1 cellular context compared by ENCODE assay signal in the genomic region with DNA sequence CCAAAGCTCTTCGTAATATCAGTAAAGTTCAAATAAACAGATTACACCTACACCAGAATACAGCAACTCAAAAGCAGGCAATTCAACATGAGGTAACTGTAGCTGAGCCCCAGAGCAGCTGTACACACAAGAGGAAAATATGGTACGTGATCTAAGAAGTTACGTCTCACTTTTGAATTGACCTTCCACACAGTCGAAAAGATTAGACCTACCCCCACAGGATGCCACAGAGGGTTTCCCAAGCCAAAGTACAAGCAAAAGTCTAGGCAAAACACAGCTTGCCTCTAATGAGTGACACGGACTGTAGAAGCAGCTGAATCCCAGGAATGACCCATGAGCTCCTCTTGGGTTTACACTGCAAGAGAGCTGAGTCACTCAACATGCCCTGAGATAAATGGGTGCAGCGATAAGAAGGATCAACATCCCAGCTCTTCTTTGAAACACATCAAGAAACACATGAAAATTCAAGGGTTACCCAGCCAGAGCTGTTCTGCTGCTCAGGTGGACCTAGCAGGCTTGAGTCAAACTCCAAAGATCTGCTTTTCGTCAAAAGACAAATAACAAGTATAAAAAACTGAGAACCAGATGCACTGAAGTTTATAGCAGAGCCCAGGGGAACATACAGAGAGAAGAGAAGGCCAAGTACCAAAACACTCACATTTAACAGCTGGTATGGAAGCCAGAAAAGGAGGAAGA.
TF ChIP-seq lines count a peak whose summit lies in the region.

No MANE protein-coding gene starts in this region.

TF ChIP-seq in HepG2, 621 proteins besides CTCF, POLR2A, EP300 and RAD21 (continued from another document and continues in another):
- TF ChIP-seq, protein P1, sequence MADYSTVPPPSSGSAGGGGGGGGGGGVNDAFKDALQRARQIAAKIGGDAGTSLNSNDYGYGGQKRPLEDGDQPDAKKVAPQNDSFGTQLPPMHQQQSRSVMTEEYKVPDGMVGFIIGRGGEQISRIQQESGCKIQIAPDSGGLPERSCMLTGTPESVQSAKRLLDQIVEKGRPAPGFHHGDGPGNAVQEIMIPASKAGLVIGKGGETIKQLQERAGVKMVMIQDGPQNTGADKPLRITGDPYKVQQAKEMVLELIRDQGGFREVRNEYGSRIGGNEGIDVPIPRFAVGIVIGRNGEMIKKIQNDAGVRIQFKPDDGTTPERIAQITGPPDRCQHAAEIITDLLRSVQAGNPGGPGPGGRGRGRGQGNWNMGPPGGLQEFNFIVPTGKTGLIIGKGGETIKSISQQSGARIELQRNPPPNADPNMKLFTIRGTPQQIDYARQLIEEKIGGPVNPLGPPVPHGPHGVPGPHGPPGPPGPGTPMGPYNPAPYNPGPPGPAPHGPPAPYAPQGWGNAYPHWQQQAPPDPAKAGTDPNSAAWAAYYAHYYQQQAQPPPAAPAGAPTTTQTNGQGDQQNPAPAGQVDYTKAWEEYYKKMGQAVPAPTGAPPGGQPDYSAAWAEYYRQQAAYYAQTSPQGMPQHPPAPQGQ (CRISPR knock-in tag; IDR thresholded peaks at IDR 0.05; ENCODE audit: borderline replicate concordance) = no peak
- no peak for TF ChIP-seq ZNF282 (IDR thresholded peaks at IDR 0.05; ENCODE audit: partially characterized antibody)
- TF ChIP-seq, protein P2, sequence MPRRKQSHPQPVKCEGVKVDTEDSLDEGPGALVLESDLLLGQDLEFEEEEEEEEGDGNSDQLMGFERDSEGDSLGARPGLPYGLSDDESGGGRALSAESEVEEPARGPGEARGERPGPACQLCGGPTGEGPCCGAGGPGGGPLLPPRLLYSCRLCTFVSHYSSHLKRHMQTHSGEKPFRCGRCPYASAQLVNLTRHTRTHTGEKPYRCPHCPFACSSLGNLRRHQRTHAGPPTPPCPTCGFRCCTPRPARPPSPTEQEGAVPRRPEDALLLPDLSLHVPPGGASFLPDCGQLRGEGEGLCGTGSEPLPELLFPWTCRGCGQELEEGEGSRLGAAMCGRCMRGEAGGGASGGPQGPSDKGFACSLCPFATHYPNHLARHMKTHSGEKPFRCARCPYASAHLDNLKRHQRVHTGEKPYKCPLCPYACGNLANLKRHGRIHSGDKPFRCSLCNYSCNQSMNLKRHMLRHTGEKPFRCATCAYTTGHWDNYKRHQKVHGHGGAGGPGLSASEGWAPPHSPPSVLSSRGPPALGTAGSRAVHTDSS (CRISPR knock-in tag; conservative IDR thresholded peaks at IDR 0.05) = no peak
- no peak; the same call in 1 of the 2 replicates for TF ChIP-seq HOXD1 (CRISPR knock-in tag; IDR thresholded peaks at IDR 0.05)
- TF ChIP-seq HCFC1 (IDR thresholded peaks at IDR 0.05; ENCODE audit: low read depth, low read length) = no peak
- no peak for TF ChIP-seq ZNF616 (CRISPR knock-in tag; IDR thresholded peaks at IDR 0.05; ENCODE audit: low read depth)
- TF ChIP-seq, protein P3, sequence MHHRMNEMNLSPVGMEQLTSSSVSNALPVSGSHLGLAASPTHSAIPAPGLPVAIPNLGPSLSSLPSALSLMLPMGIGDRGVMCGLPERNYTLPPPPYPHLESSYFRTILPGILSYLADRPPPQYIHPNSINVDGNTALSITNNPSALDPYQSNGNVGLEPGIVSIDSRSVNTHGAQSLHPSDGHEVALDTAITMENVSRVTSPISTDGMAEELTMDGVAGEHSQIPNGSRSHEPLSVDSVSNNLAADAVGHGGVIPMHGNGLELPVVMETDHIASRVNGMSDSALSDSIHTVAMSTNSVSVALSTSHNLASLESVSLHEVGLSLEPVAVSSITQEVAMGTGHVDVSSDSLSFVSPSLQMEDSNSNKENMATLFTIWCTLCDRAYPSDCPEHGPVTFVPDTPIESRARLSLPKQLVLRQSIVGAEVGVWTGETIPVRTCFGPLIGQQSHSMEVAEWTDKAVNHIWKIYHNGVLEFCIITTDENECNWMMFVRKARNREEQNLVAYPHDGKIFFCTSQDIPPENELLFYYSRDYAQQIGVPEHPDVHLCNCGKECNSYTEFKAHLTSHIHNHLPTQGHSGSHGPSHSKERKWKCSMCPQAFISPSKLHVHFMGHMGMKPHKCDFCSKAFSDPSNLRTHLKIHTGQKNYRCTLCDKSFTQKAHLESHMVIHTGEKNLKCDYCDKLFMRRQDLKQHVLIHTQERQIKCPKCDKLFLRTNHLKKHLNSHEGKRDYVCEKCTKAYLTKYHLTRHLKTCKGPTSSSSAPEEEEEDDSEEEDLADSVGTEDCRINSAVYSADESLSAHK (CRISPR knock-in tag; IDR thresholded peaks at IDR 0.05; ENCODE audit: borderline replicate concordance) = no peak
- TF ChIP-seq IKZF1 (IDR thresholded peaks at IDR 0.05) = no peak
- TF ChIP-seq ZNF138 (CRISPR knock-in tag; IDR thresholded peaks at IDR 0.05; ENCODE audit: low read depth) = no peak
- TF ChIP-seq RXRB (CRISPR knock-in tag; IDR thresholded peaks at IDR 0.05; ENCODE audit: borderline replicate concordance) = peak; percentile 93
- TF ChIP-seq ZNF383 (CRISPR knock-in tag; IDR thresholded peaks at IDR 0.05; ENCODE audit: borderline replicate concordance) = no peak
- TF ChIP-seq, protein P4, sequence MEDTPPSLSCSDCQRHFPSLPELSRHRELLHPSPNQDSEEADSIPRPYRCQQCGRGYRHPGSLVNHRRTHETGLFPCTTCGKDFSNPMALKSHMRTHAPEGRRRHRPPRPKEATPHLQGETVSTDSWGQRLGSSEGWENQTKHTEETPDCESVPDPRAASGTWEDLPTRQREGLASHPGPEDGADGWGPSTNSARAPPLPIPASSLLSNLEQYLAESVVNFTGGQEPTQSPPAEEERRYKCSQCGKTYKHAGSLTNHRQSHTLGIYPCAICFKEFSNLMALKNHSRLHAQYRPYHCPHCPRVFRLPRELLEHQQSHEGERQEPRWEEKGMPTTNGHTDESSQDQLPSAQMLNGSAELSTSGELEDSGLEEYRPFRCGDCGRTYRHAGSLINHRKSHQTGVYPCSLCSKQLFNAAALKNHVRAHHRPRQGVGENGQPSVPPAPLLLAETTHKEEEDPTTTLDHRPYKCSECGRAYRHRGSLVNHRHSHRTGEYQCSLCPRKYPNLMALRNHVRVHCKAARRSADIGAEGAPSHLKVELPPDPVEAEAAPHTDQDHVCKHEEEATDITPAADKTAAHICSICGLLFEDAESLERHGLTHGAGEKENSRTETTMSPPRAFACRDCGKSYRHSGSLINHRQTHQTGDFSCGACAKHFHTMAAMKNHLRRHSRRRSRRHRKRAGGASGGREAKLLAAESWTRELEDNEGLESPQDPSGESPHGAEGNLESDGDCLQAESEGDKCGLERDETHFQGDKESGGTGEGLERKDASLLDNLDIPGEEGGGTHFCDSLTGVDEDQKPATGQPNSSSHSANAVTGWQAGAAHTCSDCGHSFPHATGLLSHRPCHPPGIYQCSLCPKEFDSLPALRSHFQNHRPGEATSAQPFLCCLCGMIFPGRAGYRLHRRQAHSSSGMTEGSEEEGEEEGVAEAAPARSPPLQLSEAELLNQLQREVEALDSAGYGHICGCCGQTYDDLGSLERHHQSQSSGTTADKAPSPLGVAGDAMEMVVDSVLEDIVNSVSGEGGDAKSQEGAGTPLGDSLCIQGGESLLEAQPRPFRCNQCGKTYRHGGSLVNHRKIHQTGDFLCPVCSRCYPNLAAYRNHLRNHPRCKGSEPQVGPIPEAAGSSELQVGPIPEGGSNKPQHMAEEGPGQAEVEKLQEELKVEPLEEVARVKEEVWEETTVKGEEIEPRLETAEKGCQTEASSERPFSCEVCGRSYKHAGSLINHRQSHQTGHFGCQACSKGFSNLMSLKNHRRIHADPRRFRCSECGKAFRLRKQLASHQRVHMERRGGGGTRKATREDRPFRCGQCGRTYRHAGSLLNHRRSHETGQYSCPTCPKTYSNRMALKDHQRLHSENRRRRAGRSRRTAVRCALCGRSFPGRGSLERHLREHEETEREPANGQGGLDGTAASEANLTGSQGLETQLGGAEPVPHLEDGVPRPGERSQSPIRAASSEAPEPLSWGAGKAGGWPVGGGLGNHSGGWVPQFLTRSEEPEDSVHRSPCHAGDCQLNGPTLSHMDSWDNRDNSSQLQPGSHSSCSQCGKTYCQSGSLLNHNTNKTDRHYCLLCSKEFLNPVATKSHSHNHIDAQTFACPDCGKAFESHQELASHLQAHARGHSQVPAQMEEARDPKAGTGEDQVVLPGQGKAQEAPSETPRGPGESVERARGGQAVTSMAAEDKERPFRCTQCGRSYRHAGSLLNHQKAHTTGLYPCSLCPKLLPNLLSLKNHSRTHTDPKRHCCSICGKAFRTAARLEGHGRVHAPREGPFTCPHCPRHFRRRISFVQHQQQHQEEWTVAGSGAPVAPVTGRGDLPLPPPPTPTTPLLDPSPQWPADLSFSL (CRISPR knock-in tag; IDR thresholded peaks at IDR 0.05) = no peak
- peak; percentile 31; the same call in 1 of the 2 replicates for TF ChIP-seq TOE1 (CRISPR knock-in tag; IDR thresholded peaks at IDR 0.05)
- no peak for TF ChIP-seq RFX3 (CRISPR knock-in tag; IDR thresholded peaks at IDR 0.05)
- no peak for TF ChIP-seq SOX6 (IDR thresholded peaks at IDR 0.05)
- peak; percentile 81 for TF ChIP-seq SOX6 (CRISPR knock-in tag; IDR thresholded peaks at IDR 0.05)
- TF ChIP-seq, protein P5, sequence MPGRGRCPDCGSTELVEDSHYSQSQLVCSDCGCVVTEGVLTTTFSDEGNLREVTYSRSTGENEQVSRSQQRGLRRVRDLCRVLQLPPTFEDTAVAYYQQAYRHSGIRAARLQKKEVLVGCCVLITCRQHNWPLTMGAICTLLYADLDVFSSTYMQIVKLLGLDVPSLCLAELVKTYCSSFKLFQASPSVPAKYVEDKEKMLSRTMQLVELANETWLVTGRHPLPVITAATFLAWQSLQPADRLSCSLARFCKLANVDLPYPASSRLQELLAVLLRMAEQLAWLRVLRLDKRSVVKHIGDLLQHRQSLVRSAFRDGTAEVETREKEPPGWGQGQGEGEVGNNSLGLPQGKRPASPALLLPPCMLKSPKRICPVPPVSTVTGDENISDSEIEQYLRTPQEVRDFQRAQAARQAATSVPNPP (CRISPR knock-in tag; IDR thresholded peaks at IDR 0.05) = no peak
- 0 out of 2 replicates have a peak, but pooled peaks have one; percentile 22 for TF ChIP-seq JUND (CRISPR knock-in tag; IDR thresholded peaks at IDR 0.05)
- no peak for TF ChIP-seq BORCS8-MEF2B (CRISPR knock-in tag; IDR thresholded peaks at IDR 0.05)
- TF ChIP-seq, protein P6, sequence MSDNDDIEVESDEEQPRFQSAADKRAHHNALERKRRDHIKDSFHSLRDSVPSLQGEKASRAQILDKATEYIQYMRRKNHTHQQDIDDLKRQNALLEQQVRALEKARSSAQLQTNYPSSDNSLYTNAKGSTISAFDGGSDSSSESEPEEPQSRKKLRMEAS (IDR thresholded peaks at IDR 0.05) = no peak; the same call in 1 of the 2 replicates
- TF ChIP-seq CREB1 (IDR thresholded peaks at IDR 0.05) = no peak
- TF ChIP-seq CREB1 (CRISPR knock-in tag; IDR thresholded peaks at IDR 0.05) = peak; percentile 78
- TF ChIP-seq IRF2 (CRISPR knock-in tag; IDR thresholded peaks at IDR 0.05) = 0 out of 2 replicates have a peak, but pooled peaks have one; percentile 63
- no peak for TF ChIP-seq SCMH1 (CRISPR knock-in tag; IDR thresholded peaks at IDR 0.05; ENCODE audit: borderline replicate concordance)
- TF ChIP-seq RBFOX2 (IDR thresholded peaks at IDR 0.05; ENCODE audit: low read depth, low read length) = no peak
- peak; percentile 92 for TF ChIP-seq HIVEP1 (CRISPR knock-in tag; IDR thresholded peaks at IDR 0.05)
- TF ChIP-seq, protein P7, sequence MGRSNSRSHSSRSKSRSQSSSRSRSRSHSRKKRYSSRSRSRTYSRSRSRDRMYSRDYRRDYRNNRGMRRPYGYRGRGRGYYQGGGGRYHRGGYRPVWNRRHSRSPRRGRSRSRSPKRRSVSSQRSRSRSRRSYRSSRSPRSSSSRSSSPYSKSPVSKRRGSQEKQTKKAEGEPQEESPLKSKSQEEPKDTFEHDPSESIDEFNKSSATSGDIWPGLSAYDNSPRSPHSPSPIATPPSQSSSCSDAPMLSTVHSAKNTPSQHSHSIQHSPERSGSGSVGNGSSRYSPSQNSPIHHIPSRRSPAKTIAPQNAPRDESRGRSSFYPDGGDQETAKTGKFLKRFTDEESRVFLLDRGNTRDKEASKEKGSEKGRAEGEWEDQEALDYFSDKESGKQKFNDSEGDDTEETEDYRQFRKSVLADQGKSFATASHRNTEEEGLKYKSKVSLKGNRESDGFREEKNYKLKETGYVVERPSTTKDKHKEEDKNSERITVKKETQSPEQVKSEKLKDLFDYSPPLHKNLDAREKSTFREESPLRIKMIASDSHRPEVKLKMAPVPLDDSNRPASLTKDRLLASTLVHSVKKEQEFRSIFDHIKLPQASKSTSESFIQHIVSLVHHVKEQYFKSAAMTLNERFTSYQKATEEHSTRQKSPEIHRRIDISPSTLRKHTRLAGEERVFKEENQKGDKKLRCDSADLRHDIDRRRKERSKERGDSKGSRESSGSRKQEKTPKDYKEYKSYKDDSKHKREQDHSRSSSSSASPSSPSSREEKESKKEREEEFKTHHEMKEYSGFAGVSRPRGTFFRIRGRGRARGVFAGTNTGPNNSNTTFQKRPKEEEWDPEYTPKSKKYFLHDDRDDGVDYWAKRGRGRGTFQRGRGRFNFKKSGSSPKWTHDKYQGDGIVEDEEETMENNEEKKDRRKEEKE (IDR thresholded peaks at IDR 0.05) = no peak
- peak; percentile 32; the same call in 1 of the 2 replicates for TF ChIP-seq ZNF292 (CRISPR knock-in tag; IDR thresholded peaks at IDR 0.05; ENCODE audit: borderline replicate concordance, low read depth)
- no peak for TF ChIP-seq NFKB2 (CRISPR knock-in tag; IDR thresholded peaks at IDR 0.05; ENCODE audit: borderline replicate concordance)
- TF ChIP-seq DPF2 (CRISPR knock-in tag; IDR thresholded peaks at IDR 0.05; ENCODE audit: borderline replicate concordance, low read depth) = peak; percentile 81; the same call in 1 of the 2 replicates
- TF ChIP-seq ZNF274 (CRISPR knock-in tag; IDR thresholded peaks at IDR 0.05) = no peak
- TF ChIP-seq ZBTB1 (CRISPR knock-in tag; IDR thresholded peaks at IDR 0.05; ENCODE audit: borderline replicate concordance) = no peak
- TF ChIP-seq, protein P8, sequence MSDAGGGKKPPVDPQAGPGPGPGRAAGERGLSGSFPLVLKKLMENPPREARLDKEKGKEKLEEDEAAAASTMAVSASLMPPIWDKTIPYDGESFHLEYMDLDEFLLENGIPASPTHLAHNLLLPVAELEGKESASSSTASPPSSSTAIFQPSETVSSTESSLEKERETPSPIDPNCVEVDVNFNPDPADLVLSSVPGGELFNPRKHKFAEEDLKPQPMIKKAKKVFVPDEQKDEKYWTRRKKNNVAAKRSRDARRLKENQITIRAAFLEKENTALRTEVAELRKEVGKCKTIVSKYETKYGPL (CRISPR knock-in tag; IDR thresholded peaks at IDR 0.05) = no peak
- TF ChIP-seq, protein P9, sequence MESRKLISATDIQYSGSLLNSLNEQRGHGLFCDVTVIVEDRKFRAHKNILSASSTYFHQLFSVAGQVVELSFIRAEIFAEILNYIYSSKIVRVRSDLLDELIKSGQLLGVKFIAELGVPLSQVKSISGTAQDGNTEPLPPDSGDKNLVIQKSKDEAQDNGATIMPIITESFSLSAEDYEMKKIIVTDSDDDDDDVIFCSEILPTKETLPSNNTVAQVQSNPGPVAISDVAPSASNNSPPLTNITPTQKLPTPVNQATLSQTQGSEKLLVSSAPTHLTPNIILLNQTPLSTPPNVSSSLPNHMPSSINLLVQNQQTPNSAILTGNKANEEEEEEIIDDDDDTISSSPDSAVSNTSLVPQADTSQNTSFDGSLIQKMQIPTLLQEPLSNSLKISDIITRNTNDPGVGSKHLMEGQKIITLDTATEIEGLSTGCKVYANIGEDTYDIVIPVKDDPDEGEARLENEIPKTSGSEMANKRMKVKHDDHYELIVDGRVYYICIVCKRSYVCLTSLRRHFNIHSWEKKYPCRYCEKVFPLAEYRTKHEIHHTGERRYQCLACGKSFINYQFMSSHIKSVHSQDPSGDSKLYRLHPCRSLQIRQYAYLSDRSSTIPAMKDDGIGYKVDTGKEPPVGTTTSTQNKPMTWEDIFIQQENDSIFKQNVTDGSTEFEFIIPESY (CRISPR knock-in tag; IDR thresholded peaks at IDR 0.05) = peak; percentile 60; the same call in 1 of the 2 replicates
- no peak for TF ChIP-seq NFYC (CRISPR knock-in tag; IDR thresholded peaks at IDR 0.05)
- TF ChIP-seq MBNL3 (CRISPR knock-in tag; conservative IDR thresholded peaks at IDR 0.05) = no peak
- no peak for TF ChIP-seq CCDC6 (CRISPR knock-in tag; IDR thresholded peaks at IDR 0.05)
- TF ChIP-seq RARG (CRISPR knock-in tag; IDR thresholded peaks at IDR 0.05; ENCODE audit: low read depth) = no peak
- TF ChIP-seq XBP1 (CRISPR knock-in tag; IDR thresholded peaks at IDR 0.05) = no peak
